Comparison of ENCODE assay signal across 8 cellular contexts in the genomic region with DNA sequence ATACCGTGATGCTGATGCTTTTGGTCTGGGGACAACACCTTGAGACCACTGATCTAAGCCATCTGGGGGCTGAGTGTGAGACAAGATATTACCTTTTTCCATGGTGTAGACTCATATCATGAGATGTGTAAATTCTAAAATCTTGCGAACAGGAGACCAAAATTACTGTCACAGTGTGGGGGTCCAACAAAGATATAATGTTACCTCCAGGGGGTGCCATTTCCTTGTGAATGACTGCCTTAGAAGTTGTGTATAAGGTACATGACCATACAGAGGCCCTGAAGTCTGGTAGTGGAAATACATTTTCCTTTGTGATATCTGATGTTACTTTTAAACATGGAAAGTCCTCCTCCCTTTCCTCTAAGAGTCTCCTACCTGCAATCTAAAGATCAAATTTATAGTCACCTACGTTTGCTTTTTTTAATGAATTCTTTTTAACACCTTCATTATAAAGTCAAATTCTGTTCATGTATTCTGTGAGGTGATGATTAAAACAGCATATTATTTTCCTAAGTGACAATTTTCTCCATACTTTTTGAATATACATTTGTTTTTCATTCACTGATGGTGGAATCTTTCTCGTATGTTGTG.
DNase-seq lines count a peak whose midpoint lies in the region; ATAC-seq, FAIRE-seq and TF ChIP-seq lines count a peak whose summit lies in the region.

No MANE protein-coding gene starts in this region.

- TF ChIP-seq EP300 in GM12878 (IDR thresholded peaks at IDR 0.05; ENCODE audit: borderline replicate concordance in 1 of 2, control insufficient read depth in 1 of 2, low read depth in 2 of 2, low read length in 2 of 2) (no peak), stomach (IDR thresholded peaks at IDR 0.05) (no peak)

- no peaks in the 10 kb centered on the region for H3K4me1 Mint-ChIP-seq in naive thymus-derived CD4-positive, alpha-beta T cell

- no peak overlapping the region for H2AFZ ChIP-seq in GM12878 (ENCODE audit: control insufficient read depth, low read depth, low read length)

- no peaks in the 10 kb centered on the region for H3K27me3 ChIP-seq in GM12878 (replicated peaks in 1 of 2; ENCODE audit: control insufficient read depth in 2 of 2, insufficient read depth in 2 of 2, low read length in 1 of 2)
- H3K27me3 ChIP-seq in kidney epithelial cell (ENCODE audit: control insufficient read depth, insufficient read depth, low read length), result no peaks in the 10 kb centered on the region
- no peaks in the 10 kb centered on the region for H3K27me3 ChIP-seq in naive thymus-derived CD4-positive, alpha-beta T cell (ENCODE audit: control insufficient read depth in 2 of 2, insufficient read depth in 2 of 2, low read length in 2 of 2)
- no peaks in the 10 kb centered on the region for H3K27me3 ChIP-seq in stomach

- TF ChIP-seq POLR2A in GM12878 (IDR thresholded peaks at IDR 0.05; ENCODE audit: low read depth, low read length), result no peak
- no peak for TF ChIP-seq POLR2A in stomach (IDR thresholded peaks at IDR 0.05)

- H3K36me3 ChIP-seq in GM12878 (ENCODE audit: control insufficient read depth in 2 of 2, insufficient read depth in 2 of 2, low read length in 1 of 2), result no peaks in the 10 kb centered on the region
- H3K36me3 ChIP-seq in kidney epithelial cell (ENCODE audit: control insufficient read depth, insufficient read depth, low read length), result no peaks in the 10 kb centered on the region
- no peaks in the 10 kb centered on the region for H3K36me3 ChIP-seq in naive thymus-derived CD4-positive, alpha-beta T cell (ENCODE audit: control insufficient read depth in 2 of 3, insufficient read depth in 3 of 3, low read length in 3 of 3)
- H3K36me3 ChIP-seq in stomach, result no peaks in the 10 kb centered on the region

- DNase-seq in EL (peak; percentile 62), NCI-H1694 (lab: John Stamatoyannopoulos, UW) (peak; percentile 59), GM12878 (ENCODE audit: low read depth, low spot score) (peak; percentile 4), kidney epithelial cell (ENCODE audit: low read depth) (no peak), stomach (no peak), NCI-H128 (lab: John Stamatoyannopoulos, UW; ENCODE audit: unreplicated experiment) (no peak)
- no peak for DNase-seq in naive thymus-derived CD4-positive, alpha-beta T cell

- no TSS peak for BruUV-seq in GM12878 (replicated peaks; lab: Mats Ljungman, UMichigan)

- CTCF ChIA-PET in GM12878 (lab: Yijun Ruan, JAX), result interaction anchor here (0.5 to 3.8 kb wide), 9 partner anchors 8 to 1233 kb away, joined by 3 to 27 read pairs (median 4); no protein-coding TSS in a partner anchor
- CTCF ChIA-PET in naive thymus-derived CD4-positive, alpha-beta T cell (lab: Charles Lee), result interaction anchor here (0.6 kb wide), 1 partner anchor 13 kb away, joined by 3 read pairs; no protein-coding TSS in a partner anchor

- no peak overlapping the region for H3K4me3 Mint-ChIP-seq in naive thymus-derived CD4-positive, alpha-beta T cell

- H3K27ac ChIP-seq in GM12878 (ENCODE audit: control insufficient read depth, insufficient read depth) (no peak overlapping the region), stomach (no peak overlapping the region)
- H3K27ac ChIP-seq in naive thymus-derived CD4-positive, alpha-beta T cell (ENCODE audit: low read depth, low read length), result no peak overlapping the region

- H3K27ac Mint-ChIP-seq in naive thymus-derived CD4-positive, alpha-beta T cell, result no peak overlapping the region

- no peaks in the 10 kb centered on the region for H3K27me3 Mint-ChIP-seq in naive thymus-derived CD4-positive, alpha-beta T cell

- peak; percentile 7 for FAIRE-seq in GM12878 (lab: Jason Lieb, UNC)

- in situ Hi-C loops in GM12878 (cut with MboI), result loop anchor here (5.0 kb wide), 2 partner anchors 146 to 1226 kb away; no protein-coding TSS in a partner anchor

- SMC1A ChIA-PET in GM12878 (lab: Charles Lee; ENCODE audit: uncharacterized antibody, unreplicated experiment), result interaction anchor here (0.6 to 2.7 kb wide), 4 partner anchors 14 to 1232 kb away, joined by 3 to 22 read pairs (median 3); no protein-coding TSS in a partner anchor

- H3K9me3 Mint-ChIP-seq in naive thymus-derived CD4-positive, alpha-beta T cell, result no peaks in the 10 kb centered on the region

- TF ChIP-seq CTCF in GM12878 (IDR thresholded peaks at IDR 0.05 in 2 of 3, conservative IDR thresholded peaks at IDR 0.05 in 1 of 3; ENCODE audit: control insufficient read depth in 2 of 3, extremely low read depth in 1 of 3, insufficient read depth in 1 of 3, low read depth in 3 of 3, low read length in 3 of 3) (peak; percentile 44 to 61 (median 44); a peak in 5 of 6 replicates), kidney epithelial cell (IDR thresholded peaks at IDR 0.05; ENCODE audit: insufficient read depth, low read length, poor library complexity, severe bottlenecking) (peak; percentile 41), stomach (IDR thresholded peaks at IDR 0.05) (peak in 3 of 7 experiments; percentile 44 to 57 (median 50))

- no peak overlapping the region for H3K4me2 ChIP-seq in GM12878 (ENCODE audit: control insufficient read depth, insufficient read depth)

- no peaks in the 10 kb centered on the region for H3K9me3 ChIP-seq in GM12878 (replicated peaks; ENCODE audit: control insufficient read depth, insufficient read depth, low read length)
- no peaks in the 10 kb centered on the region for H3K9me3 ChIP-seq in naive thymus-derived CD4-positive, alpha-beta T cell (ENCODE audit: control insufficient read depth in 2 of 3, low read length in 3 of 3)
- no peaks in the 10 kb centered on the region for H3K9me3 ChIP-seq in stomach

- intact Hi-C loops in GM12878 (cut with micrococcal nuclease; ENCODE audit: unreplicated experiment) (loop anchor here (1.0 to 2.0 kb wide), 2 partner anchors 146 to 1225 kb away; no protein-coding TSS in a partner anchor), stomach (cut with DNase I; ENCODE audit: low total_unique reads) (loop anchor here (10.0 kb wide), 1 partner anchor 1223 kb away; no protein-coding TSS in a partner anchor)
- intact Hi-C loops in naive thymus-derived CD4-positive, alpha-beta T cell (cut with micrococcal nuclease), result loop anchor here in 1 of 2 donors (1.0 kb wide), 1 partner anchor 1233 kb away; no protein-coding TSS in a partner anchor

- ATAC-seq in GM21786 (IDR thresholded peaks at IDR 0.05; ENCODE audit: unreplicated experiment) (peak; percentile 72), GM12878 (peak; percentile 93)
- ATAC-seq in naive thymus-derived CD4-positive, alpha-beta T cell, result no peak

- TF ChIP-seq RAD21 in GM12878 (IDR thresholded peaks at IDR 0.05; ENCODE audit: insufficient read depth, low read depth, low read length), result peak; percentile 93

- no peaks in the 10 kb centered on the region for H3K79me2 ChIP-seq in GM12878 (ENCODE audit: control insufficient read depth, insufficient read depth, low read length)

- no peaks in the 10 kb centered on the region for H4K20me1 ChIP-seq in GM12878 (ENCODE audit: control insufficient read depth, insufficient read depth)

- 63% methylated on average over 4 of the region's 4 CpGs for WGBS in GM12878 (ENCODE audit: insufficient coverage, insufficient replicate concordance, low lambda C conversion rate, missing lambda C conversion rate)
- WGBS in stomach, 5 donors, result 70 to 89% (median 80%) methylated on average over 4 of the region's 4 CpGs

- no peak overlapping the region for H3K9ac ChIP-seq in GM12878 (ENCODE audit: control insufficient read depth, insufficient read depth, low read length)

- RAD21 ChIA-PET in GM12878 (lab: Charles Lee; ENCODE audit: unreplicated experiment), result interaction anchor here (1.3 to 2.3 kb wide), 4 partner anchors 142 to 1233 kb away, joined by 3 to 13 read pairs (median 8); no protein-coding TSS in a partner anchor

- H3K4me1 ChIP-seq in GM12878 (ENCODE audit: control insufficient read depth, insufficient read depth, low read length) (0 out of 2 replicates have a peak, but pooled peaks cover 3% of the 10 kb centered on the region), stomach (no peaks in the 10 kb centered on the region)
- no peaks in the 10 kb centered on the region for H3K4me1 ChIP-seq in naive thymus-derived CD4-positive, alpha-beta T cell (ENCODE audit: control insufficient read depth in 2 of 2, insufficient read depth in 2 of 2, low read length in 2 of 2)

- POLR2A ChIA-PET in GM12878 (lab: Charles Lee), result no interaction called here
- POLR2A ChIA-PET in naive thymus-derived CD4-positive, alpha-beta T cell (lab: Charles Lee), result no interaction called here

- no peaks in the 10 kb centered on the region for H3K36me3 Mint-ChIP-seq in naive thymus-derived CD4-positive, alpha-beta T cell

- H3K4me3 ChIP-seq in GM12878 (no peak overlapping the region), kidney epithelial cell (ENCODE audit: low read depth, low read length) (no peak overlapping the region), stomach (no peak overlapping the region)
- H3K4me3 ChIP-seq in naive thymus-derived CD4-positive, alpha-beta T cell (ENCODE audit: low read length), result no peak overlapping the region

TF ChIP-seq in GM12878, 131 proteins besides CTCF, POLR2A, EP300 and RAD21:
- peak; percentile 86 for TF ChIP-seq SMC3 (IDR thresholded peaks at IDR 0.05; ENCODE audit: borderline replicate concordance, low read length)
- TF ChIP-seq BMI1 (IDR thresholded peaks at IDR 0.05; ENCODE audit: borderline replicate concordance), result no peak
- 0 out of 2 replicates have a peak, but pooled peaks have one; percentile 24 for TF ChIP-seq FOXM1 (IDR thresholded peaks at IDR 0.05; ENCODE audit: low read depth, low read length)
TF ChIP-seq in GM12878: peak in this region for 2.

Comparison
In these comparisons a context has a peak if more than half of its experiments do, and no peak if none do; other contexts are left out.
1. DNase-seq: peak in EL (single experiment), NCI-H1694 (single experiment) and GM12878 (single experiment); none in kidney epithelial cell (single experiment), naive thymus-derived CD4-positive, alpha-beta T cell (0 of 9), stomach (single experiment) and NCI-H128 (single experiment).